25 cellular contexts compared by ENCODE assay signal in the genomic region with DNA sequence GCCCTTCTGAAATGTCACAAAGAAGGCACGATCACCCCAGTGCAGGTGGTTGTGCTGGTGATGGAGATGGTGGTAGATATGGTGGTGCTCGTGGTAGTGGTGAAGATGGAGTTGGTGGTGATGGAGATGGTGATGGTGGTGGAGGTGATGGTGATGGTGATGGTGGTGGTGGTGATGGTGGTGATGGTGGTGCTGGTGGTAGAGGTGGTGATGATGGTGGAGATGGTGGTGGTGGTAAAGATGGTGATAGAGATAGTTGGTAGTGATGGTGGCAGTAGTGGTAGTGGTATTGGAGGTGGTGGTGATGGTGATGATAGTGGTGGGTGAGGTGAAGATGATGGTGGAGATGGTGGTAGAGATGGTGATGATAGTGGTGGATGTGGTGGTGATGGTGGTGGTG.
"Had no signal": no experiment of that assay in that cellular context is flagged by ENCODE, and none has a peak within 500 bp of the region (broad histone marks: within the 10 kb centered on the region; RNA-seq: fewer than 3 reads in every experiment).

No MANE protein-coding gene starts in this region.

- H3K4me3 ChIP-seq: coronary artery, esophagus muscularis mucosa, gastrocnemius medialis, lung, psoas muscle, spleen, upper lobe of left lung, uterus had no signal

- DNase-seq: cerebellar nuclear complex; effector CD8-positive, alpha-beta T cell; gastrocnemius medialis; immature natural killer cell; kidney; left colon; left ventricle myocardium superior; mesenchymal stem cell; naive B cell; psoas muscle; retina; spleen; stimulated activated CD4-positive, alpha-beta T cell treated with anti-CD3 and anti-CD28 coated beads, Interleukin-2, amount 100 ng/mL, for 24 hours; stimulated activated CD4-positive, alpha-beta T cell treated with anti-CD3 and anti-CD28 coated beads, Interleukin-4, amount 100 ng/mL, for 4 hours; stimulated activated naive B cell treated with anti-CD40 and anti-IgM and Interleukin-4, amounts not matched to agents 10 μg/mL and 1 μg/mL and 100 μg/mL, for 72 hours; stimulated activated naive CD8-positive, alpha-beta T cell treated with anti-CD3 and anti-CD28 coated beads, Interleukin-15, amount 100 ng/mL, for 72 hours; upper lobe of left lung; uterus had no signal

- H3K36me3 Mint-ChIP-seq: immature natural killer cell had no signal

- H3K27me3 Mint-ChIP-seq: stimulated activated naive B cell treated with anti-CD40 and anti-IgM and Interleukin-4, amounts not matched to agents 10 μg/mL and 1 μg/mL and 100 μg/mL, for 72 hours; stimulated activated naive CD8-positive, alpha-beta T cell treated with anti-CD3 and anti-CD28 coated beads, Interleukin-15, amount 100 ng/mL, for 72 hours had no signal

- H3K9me3 ChIP-seq: esophagus muscularis mucosa, gastrocnemius medialis, neutrophil, psoas muscle, upper lobe of left lung, uterus had no signal

- H3K27ac Mint-ChIP-seq: immature natural killer cell; naive B cell; nephron; stimulated activated naive B cell treated with anti-CD40 and anti-IgM and Interleukin-4, amounts not matched to agents 10 μg/mL and 1 μg/mL and 100 μg/mL, for 72 hours had no signal

- H3K36me3 ChIP-seq: esophagus muscularis mucosa, gastrocnemius medialis, neutrophil, spleen, upper lobe of left lung, uterus had no signal

- H3K4me1 Mint-ChIP-seq: immature natural killer cell; naive B cell; stimulated activated naive B cell treated with anti-CD40 and anti-IgM and Interleukin-4, amounts not matched to agents 10 μg/mL and 1 μg/mL and 100 μg/mL, for 72 hours; stimulated activated naive CD8-positive, alpha-beta T cell treated with anti-CD3 and anti-CD28 coated beads, Interleukin-15, amount 100 ng/mL, for 72 hours had no signal

- ATAC-seq: gastrocnemius medialis; left colon; left ventricle myocardium superior; psoas muscle; sciatic nerve; stimulated activated naive B cell treated with anti-CD40 and anti-IgM and Interleukin-4, amounts not matched to agents 10 μg/mL and 1 μg/mL and 100 μg/mL, for 72 hours; stimulated activated naive CD8-positive, alpha-beta T cell treated with anti-CD3 and anti-CD28 coated beads, Interleukin-15, amount 100 ng/mL, for 72 hours had no signal

- H3K27ac ChIP-seq: coronary artery, epithelial cell of prostate, esophagus muscularis mucosa, gastrocnemius medialis, neutrophil, psoas muscle, spleen, upper lobe of left lung, uterus had no signal

- H3K27me3 ChIP-seq: gastrocnemius medialis, neutrophil, upper lobe of left lung, uterus had no signal

- H3K4me1 ChIP-seq: esophagus muscularis mucosa, gastrocnemius medialis, psoas muscle, spleen, upper lobe of left lung had no signal

- H3K4me3 Mint-ChIP-seq: immature natural killer cell; nephron; stimulated activated naive B cell treated with anti-CD40 and anti-IgM and Interleukin-4, amounts not matched to agents 10 μg/mL and 1 μg/mL and 100 μg/mL, for 72 hours; stimulated activated naive CD8-positive, alpha-beta T cell treated with anti-CD3 and anti-CD28 coated beads, Interleukin-15, amount 100 ng/mL, for 72 hours had no signal
